8 cellular contexts compared by ENCODE assay signal in genomic region chr4:140757220-140757607, GRCh38. TPM values are rescaled to one million over a fixed set of nuclear protein-coding genes. Genes with fewer than 3 reads are reported as not detected.
DNase-seq lines count a peak whose midpoint lies in the region; ATAC-seq and TF ChIP-seq lines count a peak whose summit lies in the region.

No MANE protein-coding gene starts in this region.

- intact Hi-C loops in stomach (cut with DNase I; ENCODE audit: low total_unique reads), result no loop called here

- H3K36me3 ChIP-seq in HUES48 (ENCODE audit: control insufficient read depth, insufficient read depth, low read length), result no peaks in the 10 kb centered on the region
- H3K36me3 ChIP-seq in iPS-18a (ENCODE audit: control insufficient read depth, low read depth, low read length), result no peaks in the 10 kb centered on the region
- no peaks in the 10 kb centered on the region for H3K36me3 ChIP-seq in stomach

- peaks cover 8% of the 10 kb centered on the region for H3K4me1 ChIP-seq in HUES48 (ENCODE audit: control insufficient read depth, insufficient read depth, low read length)
- peaks cover 5% of the 10 kb centered on the region for H3K4me1 ChIP-seq in iPS-18a (ENCODE audit: control insufficient read depth, low read depth, low read length)
- peaks cover 5 to 32% (median 18%) of the 10 kb centered on the region in 4 donors for H3K4me1 ChIP-seq in stomach

- WGBS in stomach, 5 donors, result 14 to 20% (median 15%) methylated on average over 4 of the region's 4 CpGs

- H3K9ac ChIP-seq in HUES48 (ENCODE audit: low read depth, low read length) (peak overlapping the region; percentile 37; the same call in 1 of the 2 replicates), iPS-18a (ENCODE audit: low read length) (no peak overlapping the region)

- H3K27me3 ChIP-seq in HUES48 (ENCODE audit: control insufficient read depth, insufficient read depth, low read length) (peaks cover 75% of the 10 kb centered on the region), iPS-18a (ENCODE audit: control insufficient read depth, insufficient read depth, low read length) (peaks cover 69% of the 10 kb centered on the region), stomach (peaks cover 0 to 14% (median 0%) of the 10 kb centered on the region in 3 donors)

- H3K9me3 Mint-ChIP-seq in activated naive CD8-positive, alpha-beta T cell treated with anti-CD3 and anti-CD28 coated beads, Interleukin-2, amount 50 U/mL, for 24 hours, result no peaks in the 10 kb centered on the region

- peaks cover 12% of the 10 kb centered on the region for H3K4me1 Mint-ChIP-seq in activated naive CD8-positive, alpha-beta T cell treated with anti-CD3 and anti-CD28 coated beads, Interleukin-2, amount 50 U/mL, for 24 hours

- no peak for DNase-seq in activated naive CD8-positive, alpha-beta T cell treated with anti-CD3 and anti-CD28 coated beads, Interleukin-2, amount 50 U/mL, for 24 hours
- DNase-seq in stomach (no peak), NCI-H1105 treated with DMSO at 0.1 percent for 48 hours (lab: John Stamatoyannopoulos, UW) (no peak), amygdala (lab: John Stamatoyannopoulos, UW) (no peak)
- no peak for DNase-seq in activated CD8-positive, alpha-beta memory T cell treated with anti-CD3 and anti-CD28 coated beads for 24 hours

- no peak overlapping the region for H3K27ac Mint-ChIP-seq in activated naive CD8-positive, alpha-beta T cell treated with anti-CD3 and anti-CD28 coated beads, Interleukin-2, amount 50 U/mL, for 24 hours

- H3K27ac ChIP-seq in HUES48 (ENCODE audit: low read depth, low read length), result peak overlapping the region; percentile 87
- no peak overlapping the region for H3K27ac ChIP-seq in iPS-18a (ENCODE audit: low read length)
- peak overlapping the region; percentile 93 to 98 (median 96) for H3K27ac ChIP-seq in stomach

- peak overlapping the region; percentile 67 for H3K4me3 Mint-ChIP-seq in activated naive CD8-positive, alpha-beta T cell treated with anti-CD3 and anti-CD28 coated beads, Interleukin-2, amount 50 U/mL, for 24 hours

- H3K36me3 Mint-ChIP-seq in activated naive CD8-positive, alpha-beta T cell treated with anti-CD3 and anti-CD28 coated beads, Interleukin-2, amount 50 U/mL, for 24 hours (ENCODE audit: low read depth), result no peaks in the 10 kb centered on the region

- no peak for TF ChIP-seq EP300 in stomach (IDR thresholded peaks at IDR 0.05)

- no peak for TF ChIP-seq POLR2A in stomach (IDR thresholded peaks at IDR 0.05)

- peaks cover 43% of the 10 kb centered on the region for H3K27me3 Mint-ChIP-seq in activated naive CD8-positive, alpha-beta T cell treated with anti-CD3 and anti-CD28 coated beads, Interleukin-2, amount 50 U/mL, for 24 hours

- no peak for TF ChIP-seq CTCF in stomach (IDR thresholded peaks at IDR 0.05)

- ATAC-seq in activated naive CD8-positive, alpha-beta T cell treated with anti-CD3 and anti-CD28 coated beads, Interleukin-2, amount 50 U/mL, for 24 hours, result no peak
- ATAC-seq in HG02981 (IDR thresholded peaks at IDR 0.05; ENCODE audit: unreplicated experiment), result no peak

- H3K9me3 ChIP-seq in HUES48 (ENCODE audit: control insufficient read depth, insufficient read depth, low read length) (no peaks in the 10 kb centered on the region), iPS-18a (ENCODE audit: control insufficient read depth, low read depth, low read length) (no peaks in the 10 kb centered on the region), stomach (no peaks in the 10 kb centered on the region)

- peak overlapping the region; percentile 80 for H3K4me3 ChIP-seq in HUES48 (ENCODE audit: low read depth, low read length)
- H3K4me3 ChIP-seq in iPS-18a (ENCODE audit: low read length), result peak overlapping the region; percentile 55
- H3K4me3 ChIP-seq in stomach, result peak overlapping the region; percentile 77 to 87 (median 85)

RNA-seq across cellular contexts. Expression of gene TBC1D9, which starts 1.0 kb away (rescaled TPM):
- total RNA-seq in stomach, result 10 to 100 TPM; 12.1 to 38.2 (median 19.4) TPM
- polyA plus RNA-seq in stomach, result 10 to 100 TPM in 2 of 3 donors, 1 to 10 TPM in 1; 4.9 to 12.2 (median 11.5) TPM
